Comparison of ENCODE assay signal across 15 cellular contexts in genomic region chr14:58138065-58138718, GRCh38.
DNase-seq lines count a peak whose midpoint lies in the region; ATAC-seq and TF ChIP-seq lines count a peak whose summit lies in the region.
"Had no signal": no experiment of that assay in that cellular context is flagged by ENCODE, and none has a peak within 500 bp of the region (broad histone marks: within the 10 kb centered on the region; RNA-seq: fewer than 3 reads in every experiment).

No MANE protein-coding gene starts in this region.

- H3K4me3 ChIP-seq in DND-41 (ENCODE audit: low read depth in 1 of 2, low read length in 2 of 2): no peak overlapping the region

- intact Hi-C loops in head of caudate nucleus (cut with DNase I): no loop called here

- H3K27me3 ChIP-seq in DND-41 (ENCODE audit: insufficient read depth, low read length, poor library complexity): peaks cover 20% of the 10 kb centered on the region

- H3K9me3 Mint-ChIP-seq in nephron progenitor cell: no peaks in the 10 kb centered on the region
- H3K9me3 Mint-ChIP-seq: natural killer cell had no signal

- no peaks in the 10 kb centered on the region for H3K27me3 Mint-ChIP-seq in nephron progenitor cell (ENCODE audit: low read depth, poor library complexity)

- ATAC-seq in DND-41 (ENCODE audit: insufficient read depth, low read depth) (peak; percentile 42; the same call in 1 of the 3 replicates), GM18870 (IDR thresholded peaks at IDR 0.05; ENCODE audit: unreplicated experiment) (peak; percentile 67), HG03432 (IDR thresholded peaks at IDR 0.05; ENCODE audit: unreplicated experiment) (peak; percentile 66)
- ATAC-seq: natural killer cell had no signal

- H4K20me1 ChIP-seq in DND-41 (ENCODE audit: insufficient read depth, low read length): no peaks in the 10 kb centered on the region

- H3K9me3 ChIP-seq in DND-41 (ENCODE audit: insufficient read depth, low read length, severe bottlenecking): no peaks in the 10 kb centered on the region
- H3K9me3 ChIP-seq: SK-N-SH had no signal

- H3K4me3 Mint-ChIP-seq in nephron progenitor cell: no peak overlapping the region
- H3K4me3 Mint-ChIP-seq: natural killer cell had no signal

- H3K4me2 ChIP-seq in DND-41 (ENCODE audit: insufficient read depth, low read length): no peak overlapping the region
- H3K4me2 ChIP-seq: SK-N-SH had no signal

- in situ Hi-C loops in GM13976 (cut with MboI; ENCODE audit: low sequenced_read_pairs, unreplicated experiment): no loop called here

- DNase-seq in DND-41 (no peak), UCSD-AML1 (lab: John Stamatoyannopoulos, UW; ENCODE audit: unreplicated experiment) (peak; percentile 25), GM13976 (ENCODE audit: low spot score) (no peak), nephron progenitor cell (no peak), kidney glomerular epithelial cell (lab: John Stamatoyannopoulos, UW) (no peak), head of caudate nucleus (no peak)
- DNase-seq: activated gamma-delta T cell, mammary epithelial cell, natural killer cell, NCI-H1930, NCI-H510A treated with DMSO at 0.1 percent for 48 hours, SK-N-SH had no signal

- TF ChIP-seq CTCF in DND-41 (IDR thresholded peaks at IDR 0.05; ENCODE audit: borderline replicate concordance, extremely low read depth, low read length, poor library complexity, severe bottlenecking) (no peak), GM13976 (IDR thresholded peaks at IDR 0.05; ENCODE audit: borderline replicate concordance, control extremely low read depth, extremely low read depth, insufficient read depth, missing control alignments) (no peak), nephron progenitor cell (IDR thresholded peaks at IDR 0.05) (no peak)

- H3K9ac ChIP-seq in DND-41 (ENCODE audit: low read depth, low read length): no peak overlapping the region
- H3K9ac ChIP-seq: SK-N-SH had no signal

- no peak overlapping the region for H3K27ac Mint-ChIP-seq in nephron progenitor cell
- H3K27ac Mint-ChIP-seq: natural killer cell had no signal

- H3K79me2 ChIP-seq in DND-41 (ENCODE audit: insufficient read depth, low read length): no peaks in the 10 kb centered on the region

- no peak overlapping the region for H2AFZ ChIP-seq in DND-41 (ENCODE audit: low read depth, low read length)

- H3K4me1 ChIP-seq in DND-41 (ENCODE audit: insufficient read depth, low read length): no peaks in the 10 kb centered on the region

- H3K36me3 Mint-ChIP-seq in nephron progenitor cell (ENCODE audit: low read depth): peaks cover under 1% of the 10 kb centered on the region
- H3K36me3 Mint-ChIP-seq: natural killer cell had no signal

- no peaks in the 10 kb centered on the region for H3K36me3 ChIP-seq in DND-41 (ENCODE audit: insufficient read depth, low read length)

- no peak overlapping the region for H3K27ac ChIP-seq in DND-41 (ENCODE audit: low read length)
- H3K27ac ChIP-seq: HL-60 had no signal

- H3K4me1 Mint-ChIP-seq in nephron progenitor cell: no peaks in the 10 kb centered on the region
- H3K4me1 Mint-ChIP-seq: natural killer cell had no signal
